ENCODE assay signal across 8 cellular contexts in genomic region chr2:12412898-12413305, GRCh38.
DNase-seq lines count a peak whose midpoint lies in the region; ATAC-seq and TF ChIP-seq lines count a peak whose summit lies in the region.

No MANE protein-coding gene starts in this region.

- DNase-seq in BE2C (peak; percentile 35), left colon (no peak), NCI-H446 treated with DMSO at 0.1 percent for 48 hours (lab: John Stamatoyannopoulos, UW) (no peak), foreskin fibroblast (no peak)
- peak; percentile 63 for DNase-seq in activated naive CD8-positive, alpha-beta T cell treated with anti-CD3 and anti-CD28 coated beads for 36 hours
- peak; percentile 40 for DNase-seq in stimulated activated CD8-positive, alpha-beta memory T cell treated with anti-CD3 and anti-CD28 coated beads, Interleukin-4, amount 100 ng/mL, for 48 hours

- peaks cover 4% of the 10 kb centered on the region for H3K36me3 Mint-ChIP-seq in activated naive CD8-positive, alpha-beta T cell treated with anti-CD3 and anti-CD28 coated beads for 36 hours

- H3K4me1 Mint-ChIP-seq in activated naive CD8-positive, alpha-beta T cell treated with anti-CD3 and anti-CD28 coated beads for 36 hours, result peaks cover 31% of the 10 kb centered on the region

- no peaks in the 10 kb centered on the region for H3K27me3 Mint-ChIP-seq in activated naive CD8-positive, alpha-beta T cell treated with anti-CD3 and anti-CD28 coated beads for 36 hours

- H3K9me3 Mint-ChIP-seq in activated naive CD8-positive, alpha-beta T cell treated with anti-CD3 and anti-CD28 coated beads for 36 hours, result peaks cover 3% of the 10 kb centered on the region

- H3K27me3 ChIP-seq in BE2C, result no peaks in the 10 kb centered on the region

- intact Hi-C loops in left colon (cut with DNase I, micrococcal nuclease), result no loop called here

- peak overlapping the region; percentile 57 for H3K27ac Mint-ChIP-seq in activated naive CD8-positive, alpha-beta T cell treated with anti-CD3 and anti-CD28 coated beads for 36 hours

- H3K9me3 ChIP-seq in BE2C, result no peaks in the 10 kb centered on the region

- H3K4me3 Mint-ChIP-seq in activated naive CD8-positive, alpha-beta T cell treated with anti-CD3 and anti-CD28 coated beads for 36 hours, result peak overlapping the region; percentile 40

- H3K36me3 ChIP-seq in BE2C, result no peaks in the 10 kb centered on the region

- ATAC-seq in GM19455 (IDR thresholded peaks at IDR 0.05; ENCODE audit: unreplicated experiment) (peak; percentile 86), HG03558 (IDR thresholded peaks at IDR 0.05; ENCODE audit: extremely low read depth, unreplicated experiment) (peak; percentile 99), left colon (no peak)

- H3K4me3 ChIP-seq in BE2C (ENCODE audit: low read depth, low read length), result no peak overlapping the region
- H3K4me3 ChIP-seq in foreskin fibroblast (ENCODE audit: low read depth in 1 of 2, low read length in 2 of 2), result no peak overlapping the region

- peaks cover 15% of the 10 kb centered on the region for H3K4me1 ChIP-seq in BE2C

- TF ChIP-seq CTCF in BE2C (IDR thresholded peaks at IDR 0.05; ENCODE audit: low read depth, low read length) (no peak), foreskin fibroblast (IDR thresholded peaks at IDR 0.05; ENCODE audit: low read depth, low read length) (no peak)

Comparison
In these comparisons a context has a peak if more than half of its experiments do, and no peak if none do; other contexts are left out.
1. DNase-seq: peak in BE2C (single experiment), activated naive CD8-positive, alpha-beta T cell treated with anti-CD3 and anti-CD28 coated beads for 36 hours (single experiment) and stimulated activated CD8-positive, alpha-beta memory T cell treated with anti-CD3 and anti-CD28 coated beads, Interleukin-4, amount 100 ng/mL, for 48 hours (single experiment); none in left colon (0 of 2), NCI-H446 treated with DMSO at 0.1 percent for 48 hours (single experiment) and foreskin fibroblast (0 of 2).